8 cellular contexts compared by ENCODE assay signal in the genomic region with DNA sequence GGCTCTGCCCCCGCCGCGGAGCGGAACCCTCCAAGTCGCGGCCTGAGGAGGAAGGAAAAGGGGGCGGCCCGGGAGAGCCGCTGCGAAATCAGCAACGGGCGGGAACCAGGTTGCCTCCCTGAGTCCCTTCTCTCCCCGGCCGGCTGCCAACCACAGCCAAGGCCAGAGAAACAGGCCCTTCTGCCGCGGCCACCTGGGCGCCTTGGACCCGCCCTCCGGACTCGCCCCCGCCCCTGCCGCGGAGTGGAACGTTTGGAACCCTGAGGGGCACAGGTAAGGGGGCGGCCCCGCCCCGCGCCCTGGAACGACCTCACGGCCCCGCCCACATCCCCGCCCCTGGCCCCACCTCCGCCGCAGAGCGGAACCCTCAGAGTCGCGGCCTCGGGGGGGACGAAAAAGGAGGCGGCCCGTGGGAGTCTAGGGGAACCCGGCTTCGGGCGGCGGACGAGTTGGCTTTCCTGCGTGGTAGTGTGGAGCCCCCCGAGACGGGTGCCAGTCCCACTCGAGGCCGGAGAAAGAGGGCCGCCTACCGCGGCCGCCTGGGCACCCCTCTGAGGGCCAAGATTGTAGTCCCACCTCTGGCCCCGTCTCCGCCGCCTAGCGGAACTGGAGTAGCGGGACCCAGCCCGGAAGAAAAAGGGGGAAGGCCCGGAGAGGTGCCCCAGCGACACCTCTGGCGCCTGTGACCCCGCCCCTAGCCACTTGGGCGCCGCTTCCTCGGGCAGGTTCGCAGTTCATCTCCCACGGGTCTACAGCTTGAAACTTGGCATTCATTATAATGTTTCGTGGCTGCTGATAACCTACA. TPM values are rescaled to one million over a fixed set of nuclear protein-coding genes. Genes with fewer than 3 reads are reported as not detected.
A peak's percentile ranks its signal among the peaks of the same experiment; 100 is the strongest.
DNase-seq lines count a peak whose midpoint lies in the region; ATAC-seq and TF ChIP-seq lines count a peak whose summit lies in the region.

No MANE protein-coding gene starts in this region.

- intact Hi-C loops in adrenal gland (cut with DNase I): loop anchor here in 1 of 2 donors (10.0 kb wide), 1 partner anchor 50 kb away; no protein-coding TSS in a partner anchor
- intact Hi-C loops in left cardiac atrium (cut with DNase I): no loop called here
- intact Hi-C loops in prostate gland (cut with DNase I): loop anchor here (10.0 kb wide), 1 partner anchor 360 kb away; the partner anchor contains the start of gene PDHA1
- intact Hi-C loops in uterus (cut with DNase I; ENCODE audit: low total_unique reads): no loop called here

- H3K9me3 ChIP-seq in adrenal gland (replicated peaks in 1 of 3): no peaks in the 10 kb centered on the region
- H3K9me3 ChIP-seq in prostate gland: no peaks in the 10 kb centered on the region
- no peaks in the 10 kb centered on the region for H3K9me3 ChIP-seq in uterus

- H3K4me3 ChIP-seq in adrenal gland: peak overlapping the region in 3 of 4 donors; percentile 33 to 69 (median 61)
- peak overlapping the region; percentile 56 to 57 for H3K4me3 ChIP-seq in prostate gland
- peak overlapping the region; percentile 52 to 59 for H3K4me3 ChIP-seq in uterus

- H3K27me3 ChIP-seq in adrenal gland (no peaks in the 10 kb centered on the region), prostate gland (replicated peaks; ENCODE audit: insufficient read depth) (no peaks in the 10 kb centered on the region), uterus (no peaks in the 10 kb centered on the region)

- 0 to 37% (median 13%) methylated on average over 9 to 70 of the region's 71 CpGs for WGBS in adrenal gland, 4 donors
- 0% methylated on average over 18 of the region's 71 CpGs for WGBS in prostate gland

- TF ChIP-seq CTCF in GM13977 (IDR thresholded peaks at IDR 0.05; ENCODE audit: extremely low read depth, insufficient read depth, missing control alignments) (no peak), adrenal gland (IDR thresholded peaks at IDR 0.05) (peak; percentile 23 to 79 (median 58)), prostate gland (IDR thresholded peaks at IDR 0.05) (peak; percentile 23 to 68 (median 44)), uterus (IDR thresholded peaks at IDR 0.05) (peak; percentile 28 to 67 (median 52))

- DNase-seq in GM13977 (ENCODE audit: low spot score) (peak; percentile 89), NCI-H1436 treated with DMSO at 0.1 percent for 48 hours (lab: John Stamatoyannopoulos, UW) (peak; percentile 26), T follicular helper cell (ENCODE audit: low read depth) (peak; percentile 80), adrenal gland (peak; percentile 80 to 84 (median 82)), left cardiac atrium (peak; percentile 82), prostate gland (ENCODE audit: low spot score) (peak; percentile 76), uterus (peak; percentile 73 to 78)

- no peaks in the 10 kb centered on the region for H3K36me3 ChIP-seq in adrenal gland (replicated peaks in 1 of 2)
- no peaks in the 10 kb centered on the region for H3K36me3 ChIP-seq in prostate gland
- H3K36me3 ChIP-seq in uterus: no peaks in the 10 kb centered on the region

- H3K27ac ChIP-seq in adrenal gland (peak overlapping the region; percentile 41 to 90 (median 85)), prostate gland (peak overlapping the region; percentile 85 to 89), uterus (peak overlapping the region; percentile 85 to 91)

- peak; percentile 24 to 37 for TF ChIP-seq POLR2A in adrenal gland (IDR thresholded peaks at IDR 0.05)
- no peak for TF ChIP-seq POLR2A in prostate gland (IDR thresholded peaks at IDR 0.05)
- TF ChIP-seq POLR2A in uterus (IDR thresholded peaks at IDR 0.05): peak in 1 of 2 donors; percentile 33

- H3K4me1 ChIP-seq in adrenal gland (replicated peaks in 1 of 2) (peaks cover 4 to 8% of the 10 kb centered on the region in 2 donors), prostate gland (replicated peaks) (no peaks in the 10 kb centered on the region), uterus (no peaks in the 10 kb centered on the region)

- in situ Hi-C loops in GM13977 (cut with MboI; ENCODE audit: low pct_unique_long_range_greater_than_20kb, low sequenced_read_pairs, unreplicated experiment): no loop called here

- ATAC-seq in HG02852 (IDR thresholded peaks at IDR 0.05; ENCODE audit: unreplicated experiment) (peak; percentile 85), left cardiac atrium (peak; percentile 94 to 98)

RNA-seq across cellular contexts. Expression of gene PHKA2, which starts 0.7 kb away (rescaled TPM):
- total RNA-seq in adrenal gland: 10 to 100 TPM; 15.3 to 51.8 (median 26.8) TPM
- 10 to 100 TPM; 11.7 to 63.8 (median 52.8) TPM for polyA plus RNA-seq in adrenal gland
- 10 to 100 TPM; 23.1 to 29.8 TPM for total RNA-seq in left cardiac atrium
- 10 to 100 TPM; 29.3 to 55.8 TPM for total RNA-seq in prostate gland
- 10 to 100 TPM in 3 of 4 donors, 1 to 10 TPM in 1; 3.6 to 45.6 (median 24.7) TPM for total RNA-seq in uterus

Comparison
In these comparisons a context has a peak if more than half of its experiments do, and no peak if none do; other contexts are left out.
1. Peak in every context shown above with its lines: DNase-seq, ATAC-seq, H3K4me3 ChIP-seq and H3K27ac ChIP-seq.
2. DNase-seq: peak in every context shown above with its lines; median percentile 89 in GM13977; 82 in adrenal gland; 82 in left cardiac atrium; 80 in T follicular helper cell; 76 in prostate gland; 76 in uterus; 26 in NCI-H1436 treated with DMSO at 0.1 percent for 48 hours.